29 cellular contexts compared by ENCODE assay signal in the genomic region with DNA sequence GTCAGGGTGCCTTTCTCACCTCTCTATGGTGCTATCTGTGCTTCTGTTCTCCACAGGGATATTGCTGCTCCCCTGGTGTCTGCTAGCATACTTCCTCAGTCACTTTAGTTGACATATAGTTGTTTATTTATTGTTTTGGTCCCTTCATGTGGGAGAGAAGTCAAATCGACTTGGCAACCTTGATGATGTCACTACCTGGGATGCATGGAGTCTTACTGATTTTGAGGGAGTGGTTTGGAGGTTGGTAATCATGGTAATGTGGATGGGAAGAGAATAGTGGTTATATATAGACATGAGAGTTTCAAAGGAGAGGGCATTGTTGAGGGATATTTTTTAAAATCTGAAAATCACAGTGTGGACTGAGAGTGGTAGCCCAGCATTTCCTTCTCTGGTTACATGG.
DNase-seq lines count a peak whose midpoint lies in the region; ATAC-seq, FAIRE-seq and TF ChIP-seq lines count a peak whose summit lies in the region.
"Had no signal": no experiment of that assay in that cellular context is flagged by ENCODE, and none has a peak within 500 bp of the region (broad histone marks: within the 10 kb centered on the region; RNA-seq: fewer than 3 reads in every experiment).

No MANE protein-coding gene starts in this region.

- no peak overlapping the region for H3K27ac ChIP-seq in HepG2 (ENCODE audit: extremely low read length, insufficient read depth, low read length)
- H3K27ac ChIP-seq in right lobe of liver, result no peak overlapping the region
- H3K27ac ChIP-seq: 22Rv1; A549; BLaER1; BLaER1 treated with 17β-estradiol and CSF1 and Interleukin-3, amounts not matched to agents 10 nM and 100 nM; C4-2B had no signal

- TF ChIP-seq RAD21 in HepG2 (CRISPR knock-in tag; IDR thresholded peaks at IDR 0.05), result no peak

- H3K4me2 ChIP-seq in HepG2 (ENCODE audit: low read depth, low read length), result no peak overlapping the region
- H3K4me2 ChIP-seq: A549; BLaER1; BLaER1 treated with 17β-estradiol and CSF1 and Interleukin-3, amounts not matched to agents 10 nM and 100 nM had no signal

- no peak overlapping the region for H3K9ac ChIP-seq in HepG2 (ENCODE audit: insufficient read depth, low read depth, low read length)
- H3K9ac ChIP-seq: BLaER1; BLaER1 treated with 17β-estradiol and CSF1 and Interleukin-3, amounts not matched to agents 10 nM and 100 nM had no signal

- in situ Hi-C loops in HepG2 (cut with HindIII; ENCODE audit: extremely low pct_ligation_motif_present, low pct_unique_long_range_greater_than_20kb), result no loop called here

- intact Hi-C loops in HepG2 (cut with micrococcal nuclease; ENCODE audit: unreplicated experiment) (no loop called here), right lobe of liver (cut with DNase I) (no loop called here)

- CTCF ChIA-PET in HepG2 (lab: Yijun Ruan, JAX; ENCODE audit: low intra/inter-chr PET ratio, low total read pairs), result no interaction called here

- H3K9me3 ChIP-seq in HepG2 (ENCODE audit: low read length) (no peaks in the 10 kb centered on the region), right lobe of liver (no peaks in the 10 kb centered on the region)
- H3K9me3 ChIP-seq: A549, BE2C had no signal

- H3K4me1 ChIP-seq in HepG2 (ENCODE audit: insufficient read depth, low read length) (no peaks in the 10 kb centered on the region), right lobe of liver (no peaks in the 10 kb centered on the region)
- H3K4me1 ChIP-seq: A549; BE2C; BLaER1; BLaER1 treated with 17β-estradiol and CSF1 and Interleukin-3, amounts not matched to agents 10 nM and 100 nM; Caco-2 had no signal

- no TSS peak for BruUV-seq in HepG2 (replicated peaks; lab: Mats Ljungman, UMichigan)

- POLR2A ChIA-PET in HepG2 (lab: Yijun Ruan, JAX), result no interaction called here

- 1% methylated on average over 1 of the region's 1 CpG for WGBS in HepG2 (ENCODE audit: low lambda C conversion rate)
- WGBS in right lobe of liver (ENCODE audit: insufficient coverage, low coverage, low lambda C conversion rate, missing lambda C conversion rate), result 21% methylated on average over 1 of the region's 1 CpG

- TF ChIP-seq EP300 in HepG2 (IDR thresholded peaks at IDR 0.05; ENCODE audit: low read depth in 2 of 2, low read length in 2 of 2) (no peak), HepG2 (CRISPR knock-in tag; IDR thresholded peaks at IDR 0.05; ENCODE audit: borderline replicate concordance) (no peak)

- no peaks in the 10 kb centered on the region for H3K79me2 ChIP-seq in HepG2 (ENCODE audit: insufficient read depth, low read length)

- H3K36me3 ChIP-seq in HepG2 (replicated peaks in 1 of 2; ENCODE audit: control insufficient read depth in 1 of 2, insufficient read depth in 2 of 2, low read length in 2 of 2) (no peaks in the 10 kb centered on the region), right lobe of liver (no peaks in the 10 kb centered on the region)
- H3K36me3 ChIP-seq: BE2C; BLaER1; BLaER1 treated with 17β-estradiol and CSF1 and Interleukin-3, amounts not matched to agents 10 nM and 100 nM had no signal

- ATAC-seq in HepG2 (no peak; the same call in 2 of the 3 replicates), right lobe of liver (no peak)
- ATAC-seq: A549; CD8-positive, alpha-beta T cell had no signal

- H3K4me3 ChIP-seq in HepG2 (replicated peaks in 1 of 3; ENCODE audit: insufficient read depth in 1 of 3, low read depth in 2 of 3, low read length in 3 of 3), result no peak overlapping the region
- H3K4me3 ChIP-seq in right lobe of liver, result no peak overlapping the region
- H3K4me3 ChIP-seq: A549; BLaER1; BLaER1 treated with 17β-estradiol and CSF1 and Interleukin-3, amounts not matched to agents 10 nM and 100 nM had no signal

- no peak overlapping the region for H2AFZ ChIP-seq in HepG2 (ENCODE audit: low read length)

- H4K20me1 ChIP-seq in HepG2 (ENCODE audit: insufficient read depth, low read length), result no peaks in the 10 kb centered on the region
- H4K20me1 ChIP-seq: BLaER1; BLaER1 treated with 17β-estradiol and CSF1 and Interleukin-3, amounts not matched to agents 10 nM and 100 nM had no signal

- FAIRE-seq in HepG2 (lab: Jason Lieb, UNC), result no peak
- FAIRE-seq: A204.1, A549, D721Med had no signal

- H3K27me3 ChIP-seq in HepG2 (ENCODE audit: control insufficient read depth in 1 of 2, insufficient read depth in 2 of 2, low read length in 2 of 2) (no peaks in the 10 kb centered on the region), right lobe of liver (no peaks in the 10 kb centered on the region)
- H3K27me3 ChIP-seq: BE2C; BLaER1; BLaER1 treated with 17β-estradiol and CSF1 and Interleukin-3, amounts not matched to agents 10 nM and 100 nM had no signal

- no peak for TF ChIP-seq POLR2A in HepG2 (IDR thresholded peaks at IDR 0.05; ENCODE audit: insufficient read depth in 1 of 2, low read depth in 2 of 2, low read length in 2 of 2)
- no peak for TF ChIP-seq POLR2A in right lobe of liver (IDR thresholded peaks at IDR 0.05)

- DNase-seq in HepG2 (ENCODE audit: low spot score) (no peak), right lobe of liver (no peak)
- DNase-seq: 8988T; ACHN; AML-193; BE2C; C1 segment of cervical spinal cord; Caco-2; Calu3; CD4-positive, alpha-beta memory T cell; CD4-positive, alpha-beta T cell; CD4-positive, CD25-positive, alpha-beta regulatory T cell; CD8-positive, alpha-beta memory T cell; CD8-positive, alpha-beta T cell; COR-L47; DMS 273 treated with DMSO at 0.1 percent for 48 hours; DMS153; DMS53; DMS79; DMS79 treated with DMSO at 0.1 percent for 48 hours; DND-41; EL had no signal

- TF ChIP-seq CTCF in HepG2 (CRISPR knock-in tag; IDR thresholded peaks at IDR 0.05) (no peak), right lobe of liver (IDR thresholded peaks at IDR 0.05) (no peak)

TF ChIP-seq in HepG2, 621 proteins besides CTCF, POLR2A, EP300 and RAD21:
- TF ChIP-seq ZFP82 (CRISPR knock-in tag; IDR thresholded peaks at IDR 0.05; ENCODE audit: borderline replicate concordance) (no peak), CREB1 (IDR thresholded peaks at IDR 0.05) (peak; percentile 83), CREB1 (CRISPR knock-in tag; IDR thresholded peaks at IDR 0.05) (no peak), SMARCC2 (IDR thresholded peaks at IDR 0.05) (no peak), ZNF44 (CRISPR knock-in tag; IDR thresholded peaks at IDR 0.05) (no peak), MBNL3 (CRISPR knock-in tag; conservative IDR thresholded peaks at IDR 0.05) (no peak), ATF7 (IDR thresholded peaks at IDR 0.05) (peak; percentile 92), ATF7 (CRISPR knock-in tag; IDR thresholded peaks at IDR 0.05) (no peak)
- TF ChIP-seq, protein P1, sequence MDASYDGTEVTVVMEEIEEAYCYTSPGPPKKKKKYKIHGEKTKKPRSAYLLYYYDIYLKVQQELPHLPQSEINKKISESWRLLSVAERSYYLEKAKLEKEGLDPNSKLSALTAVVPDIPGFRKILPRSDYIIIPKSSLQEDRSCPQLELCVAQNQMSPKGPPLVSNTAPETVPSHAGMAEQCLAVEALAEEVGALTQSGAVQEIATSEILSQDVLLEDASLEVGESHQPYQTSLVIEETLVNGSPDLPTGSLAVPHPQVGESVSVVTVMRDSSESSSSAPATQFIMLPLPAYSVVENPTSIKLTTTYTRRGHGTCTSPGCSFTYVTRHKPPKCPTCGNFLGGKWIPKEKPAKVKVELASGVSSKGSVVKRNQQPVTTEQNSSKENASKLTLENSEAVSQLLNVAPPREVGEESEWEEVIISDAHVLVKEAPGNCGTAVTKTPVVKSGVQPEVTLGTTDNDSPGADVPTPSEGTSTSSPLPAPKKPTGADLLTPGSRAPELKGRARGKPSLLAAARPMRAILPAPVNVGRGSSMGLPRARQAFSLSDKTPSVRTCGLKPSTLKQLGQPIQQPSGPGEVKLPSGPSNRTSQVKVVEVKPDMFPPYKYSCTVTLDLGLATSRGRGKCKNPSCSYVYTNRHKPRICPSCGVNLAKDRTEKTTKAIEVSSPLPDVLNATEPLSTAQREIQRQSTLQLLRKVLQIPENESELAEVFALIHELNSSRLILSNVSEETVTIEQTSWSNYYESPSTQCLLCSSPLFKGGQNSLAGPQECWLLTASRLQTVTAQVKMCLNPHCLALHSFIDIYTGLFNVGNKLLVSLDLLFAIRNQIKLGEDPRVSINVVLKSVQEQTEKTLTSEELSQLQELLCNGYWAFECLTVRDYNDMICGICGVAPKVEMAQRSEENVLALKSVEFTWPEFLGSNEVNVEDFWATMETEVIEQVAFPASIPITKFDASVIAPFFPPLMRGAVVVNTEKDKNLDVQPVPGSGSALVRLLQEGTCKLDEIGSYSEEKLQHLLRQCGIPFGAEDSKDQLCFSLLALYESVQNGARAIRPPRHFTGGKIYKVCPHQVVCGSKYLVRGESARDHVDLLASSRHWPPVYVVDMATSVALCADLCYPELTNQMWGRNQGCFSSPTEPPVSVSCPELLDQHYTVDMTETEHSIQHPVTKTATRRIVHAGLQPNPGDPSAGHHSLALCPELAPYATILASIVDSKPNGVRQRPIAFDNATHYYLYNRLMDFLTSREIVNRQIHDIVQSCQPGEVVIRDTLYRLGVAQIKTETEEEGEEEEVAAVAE (CRISPR knock-in tag; IDR thresholded peaks at IDR 0.05; ENCODE audit: borderline replicate concordance), result no peak
- TF ChIP-seq, protein P2, sequence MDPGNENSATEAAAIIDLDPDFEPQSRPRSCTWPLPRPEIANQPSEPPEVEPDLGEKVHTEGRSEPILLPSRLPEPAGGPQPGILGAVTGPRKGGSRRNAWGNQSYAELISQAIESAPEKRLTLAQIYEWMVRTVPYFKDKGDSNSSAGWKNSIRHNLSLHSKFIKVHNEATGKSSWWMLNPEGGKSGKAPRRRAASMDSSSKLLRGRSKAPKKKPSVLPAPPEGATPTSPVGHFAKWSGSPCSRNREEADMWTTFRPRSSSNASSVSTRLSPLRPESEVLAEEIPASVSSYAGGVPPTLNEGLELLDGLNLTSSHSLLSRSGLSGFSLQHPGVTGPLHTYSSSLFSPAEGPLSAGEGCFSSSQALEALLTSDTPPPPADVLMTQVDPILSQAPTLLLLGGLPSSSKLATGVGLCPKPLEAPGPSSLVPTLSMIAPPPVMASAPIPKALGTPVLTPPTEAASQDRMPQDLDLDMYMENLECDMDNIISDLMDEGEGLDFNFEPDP (CRISPR knock-in tag; conservative IDR thresholded peaks at IDR 0.05), result no peak
TF ChIP-seq in HepG2: peak in this region for 2.
